In genomic region chr18:74485860-74486849, GRCh38 we compare ENCODE assay signal across 20 cellular contexts. TPM values are rescaled to one million over a fixed set of nuclear protein-coding genes. Genes with fewer than 3 reads are reported as not detected.
DNase-seq lines count a peak whose midpoint lies in the region; ATAC-seq and TF ChIP-seq lines count a peak whose summit lies in the region.
"Had no signal": no experiment of that assay in that cellular context is flagged by ENCODE, and none has a peak within 500 bp of the region (broad histone marks: within the 10 kb centered on the region; RNA-seq: fewer than 3 reads in every experiment).

No MANE protein-coding gene starts in this region.

- peak overlapping the region in 7 of 12 donors; percentile 18 to 62 (median 35) for H3K27ac ChIP-seq in heart left ventricle
- H3K27ac ChIP-seq in rectal smooth muscle tissue (ENCODE audit: low read depth, low read length): peak overlapping the region; percentile 74

- peaks cover 0 to 4% (median 0%) of the 10 kb centered on the region in 9 donors for H3K27me3 ChIP-seq in heart left ventricle
- no peaks in the 10 kb centered on the region for H3K27me3 ChIP-seq in rectal smooth muscle tissue (ENCODE audit: control insufficient read depth, insufficient read depth, low read length)
- H3K27me3 ChIP-seq: uterus had no signal

- H3K9me3 Mint-ChIP-seq in stimulated activated naive CD8-positive, alpha-beta T cell treated with anti-CD3 and anti-CD28 coated beads, Interleukin-15, Interleukin-2, amounts not matched to agents 100 ng/mL and 50 ng/mL, for 24 hours: no peaks in the 10 kb centered on the region
- H3K9me3 Mint-ChIP-seq: activated naive CD4-positive, alpha-beta T cell treated with anti-CD3 and anti-CD28 coated beads for 36 hours; mesothelial cell of epicardium had no signal

- no peak overlapping the region for H3K9ac ChIP-seq in rectal smooth muscle tissue (ENCODE audit: low read length)

- intact Hi-C loops in heart left ventricle (cut with DNase I): loop anchor here in 2 of 10 donors (5.0 kb wide), 2 partner anchors 34 to 289 kb away; no protein-coding TSS in a partner anchor

- H3K27ac Mint-ChIP-seq in stimulated activated naive CD8-positive, alpha-beta T cell treated with anti-CD3 and anti-CD28 coated beads, Interleukin-15, Interleukin-2, amounts not matched to agents 100 ng/mL and 50 ng/mL, for 24 hours: peak overlapping the region; percentile 36
- H3K27ac Mint-ChIP-seq: activated naive CD4-positive, alpha-beta T cell treated with anti-CD3 and anti-CD28 coated beads for 36 hours; mesothelial cell of epicardium had no signal

- no peak for TF ChIP-seq POLR2A in heart left ventricle (IDR thresholded peaks at IDR 0.05)

- H3K4me3 Mint-ChIP-seq in stimulated activated naive CD8-positive, alpha-beta T cell treated with anti-CD3 and anti-CD28 coated beads, Interleukin-15, Interleukin-2, amounts not matched to agents 100 ng/mL and 50 ng/mL, for 24 hours: peak overlapping the region; percentile 30
- H3K4me3 Mint-ChIP-seq: activated naive CD4-positive, alpha-beta T cell treated with anti-CD3 and anti-CD28 coated beads for 36 hours; mesothelial cell of epicardium had no signal

- ATAC-seq in stimulated activated naive CD8-positive, alpha-beta T cell treated with anti-CD3 and anti-CD28 coated beads, Interleukin-15, Interleukin-2, amounts not matched to agents 100 U/mL and 50 U/mL, for 24 hours: no peak
- ATAC-seq in heart left ventricle: peak; percentile 46 to 74 (median 60)
- ATAC-seq in GM18867 (IDR thresholded peaks at IDR 0.05; ENCODE audit: unreplicated experiment): no peak
- no peak for ATAC-seq in GM21381 (IDR thresholded peaks at IDR 0.05; ENCODE audit: unreplicated experiment)
- ATAC-seq: esophagus mucosa had no signal

- H3K27me3 Mint-ChIP-seq in stimulated activated naive CD8-positive, alpha-beta T cell treated with anti-CD3 and anti-CD28 coated beads, Interleukin-15, Interleukin-2, amounts not matched to agents 100 ng/mL and 50 ng/mL, for 24 hours: peaks cover 3% of the 10 kb centered on the region

- no peak overlapping the region for H3K4me3 ChIP-seq in heart left ventricle
- peak overlapping the region; percentile 27 for H3K4me3 ChIP-seq in rectal smooth muscle tissue (ENCODE audit: low read length)
- H3K4me3 ChIP-seq: uterus had no signal

- H3K9me3 ChIP-seq in heart left ventricle: no peaks in the 10 kb centered on the region
- H3K9me3 ChIP-seq: uterus had no signal

- WGBS in heart left ventricle, 4 donors: 73 to 76% (median 75%) methylated on average over 15 to 17 of the region's 17 CpGs

- peaks cover 0 to 24% (median 7%) of the 10 kb centered on the region in 12 donors for H3K4me1 ChIP-seq in heart left ventricle
- H3K4me1 ChIP-seq in rectal smooth muscle tissue (ENCODE audit: control insufficient read depth, insufficient read depth, low read length): peaks cover 13% of the 10 kb centered on the region
- H3K4me1 ChIP-seq: uterus had no signal

- no peak for DNase-seq in stimulated activated naive CD8-positive, alpha-beta T cell treated with anti-CD3 and anti-CD28 coated beads, Interleukin-15, Interleukin-2, amounts not matched to agents 100 U/mL and 50 U/mL, for 24 hours
- DNase-seq in heart left ventricle: no peak
- no peak for DNase-seq in 8988T
- DNase-seq in activated CD4-positive, alpha-beta T cell treated with anti-CD3 and anti-CD28 coated beads for 4 hours: no peak
- DNase-seq: activated naive CD4-positive, alpha-beta T cell treated with anti-CD3 and anti-CD28 coated beads for 36 hours; dermis blood vessel endothelial cell; GOT3; Kasumi-1; NCI-H1694 treated with DMSO at 0.1 percent for 48 hours; OCI-M1; small intestine; T-helper 9 cell; uterus had no signal

- H3K36me3 Mint-ChIP-seq in stimulated activated naive CD8-positive, alpha-beta T cell treated with anti-CD3 and anti-CD28 coated beads, Interleukin-15, Interleukin-2, amounts not matched to agents 100 ng/mL and 50 ng/mL, for 24 hours (ENCODE audit: low read depth): no peaks in the 10 kb centered on the region
- H3K36me3 Mint-ChIP-seq: mesothelial cell of epicardium had no signal

- H3K4me1 Mint-ChIP-seq in stimulated activated naive CD8-positive, alpha-beta T cell treated with anti-CD3 and anti-CD28 coated beads, Interleukin-15, Interleukin-2, amounts not matched to agents 100 ng/mL and 50 ng/mL, for 24 hours (ENCODE audit: low read depth): peaks cover 20% of the 10 kb centered on the region

- TF ChIP-seq CTCF in heart left ventricle (IDR thresholded peaks at IDR 0.05): no peak

- no peaks in the 10 kb centered on the region for H3K36me3 ChIP-seq in heart left ventricle
- H3K36me3 ChIP-seq in rectal smooth muscle tissue (ENCODE audit: control insufficient read depth, insufficient read depth, low read length): no peaks in the 10 kb centered on the region
- H3K36me3 ChIP-seq: uterus had no signal

RNA-seq across cellular contexts. Expression of gene CNDP2, which starts 10.0 kb away (rescaled TPM):
- 100 to 1,000 TPM in 1 of 9 donors, 10 to 100 TPM in 8; 38.3 to 162 (median 76.3) TPM for total RNA-seq in heart left ventricle
- polyA plus RNA-seq in heart left ventricle: 10 to 100 TPM; 50.1 to 90.4 TPM

RNA-seq across cellular contexts. Expression of gene DIPK1C, which starts 29.0 kb away (rescaled TPM):
- 10 to 100 TPM in 3 of 9 donors, 1 to 10 TPM in 6; 1.3 to 13.6 (median 6.3) TPM for total RNA-seq in heart left ventricle
- polyA plus RNA-seq in heart left ventricle: 10 to 100 TPM in 1 of 2 donors, 1 to 10 TPM in 1; 1.9 to 14.2 TPM
- total RNA-seq: activated naive CD4-positive, alpha-beta T cell treated with anti-CD3 and anti-CD28 coated beads for 36 hours; dermis blood vessel endothelial cell; esophagus mucosa; mesothelial cell of epicardium; NCI-H460 had no signal

RNA-seq across cellular contexts. Expression of gene CNDP1, which starts 48.1 kb away (rescaled TPM):
- total RNA-seq in heart left ventricle: not detected
- polyA plus RNA-seq in heart left ventricle: under 1 TPM in 1 of 2 donors, not detected in 1; 0.03 TPM
- total RNA-seq: activated naive CD4-positive, alpha-beta T cell treated with anti-CD3 and anti-CD28 coated beads for 36 hours; dermis blood vessel endothelial cell; esophagus mucosa; NCI-H460 had no signal

Comparison
In these comparisons a context has a peak if more than half of its experiments do, and no peak if none do; other contexts are left out.
1. ATAC-seq: peak in heart left ventricle (4 of 4); none in stimulated activated naive CD8-positive, alpha-beta T cell treated with anti-CD3 and anti-CD28 coated beads, Interleukin-15, Interleukin-2, amounts not matched to agents 100 U/mL and 50 U/mL, for 24 hours (single experiment), GM18867 (single experiment) and GM21381 (single experiment).